Comparison of ENCODE assay signal across 8 cellular contexts in the genomic region with DNA sequence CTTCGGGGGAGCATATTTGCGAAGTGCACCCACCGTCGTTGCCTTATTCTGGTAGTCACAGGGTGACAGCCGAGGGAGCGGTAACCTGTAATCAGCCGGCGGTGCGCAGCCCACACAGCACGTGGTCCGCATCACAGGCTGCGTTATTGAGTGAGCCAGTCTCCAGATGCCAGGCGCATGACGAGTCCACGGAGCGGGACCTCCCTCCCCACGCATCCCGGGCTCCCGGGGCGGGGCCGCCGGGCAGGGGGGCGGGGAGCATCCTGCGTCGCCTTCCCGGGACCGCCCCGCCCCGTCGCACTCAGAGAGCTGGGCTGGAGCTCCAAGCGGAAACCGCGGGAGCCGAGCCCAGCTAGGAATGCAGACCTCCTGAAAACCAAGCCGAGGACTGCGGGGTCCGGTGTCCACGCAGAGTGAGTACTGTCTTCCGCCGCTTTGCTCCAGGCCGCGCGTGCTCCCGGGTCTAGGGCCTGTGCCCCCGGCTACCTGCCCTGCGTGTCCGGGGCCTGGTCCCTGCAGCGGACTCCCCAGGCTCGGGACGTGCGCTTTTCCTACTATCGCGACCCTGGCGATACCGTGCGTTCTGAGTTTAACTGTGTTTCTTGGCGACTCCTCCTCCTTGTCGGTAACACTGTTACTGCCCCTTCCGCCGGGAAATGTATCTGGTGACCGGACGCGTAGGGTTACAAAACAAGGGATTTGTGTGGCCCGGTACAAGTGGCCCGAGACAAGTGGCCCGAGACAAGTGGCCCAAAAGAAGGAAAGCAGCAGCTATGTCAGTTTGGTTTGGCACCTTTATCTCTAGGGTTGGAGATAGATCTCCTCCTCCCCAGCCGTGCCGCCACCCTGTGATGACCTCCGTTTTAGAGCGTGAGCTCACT. TPM values are rescaled to one million over a fixed set of nuclear protein-coding genes. Genes with fewer than 3 reads are reported as not detected.
A peak's percentile ranks its signal among the peaks of the same experiment; 100 is the strongest.
DNase-seq lines count a peak whose midpoint lies in the region; ATAC-seq and TF ChIP-seq lines count a peak whose summit lies in the region.

No MANE protein-coding gene starts in this region.

- peak; percentile 99 for DNase-seq in AG20443 (ENCODE audit: low spot score)
- no peak for DNase-seq in OCI-LY7 (ENCODE audit: low spot score)
- peak; percentile 68 for DNase-seq in activated T-helper 1 cell treated with Interleukin-2 at 50 U/mL for 16 hours (ENCODE audit: low read depth)
- DNase-seq in esophagus muscularis mucosa (ENCODE audit: extremely low spot score) = peak; percentile 98
- peak; percentile 87 for DNase-seq in stimulated activated CD8-positive, alpha-beta memory T cell treated with anti-CD3 and anti-CD28 coated beads, Interleukin-4, amount 100 ng/mL, for 48 hours

- H3K79me2 ChIP-seq in OCI-LY7 (ENCODE audit: insufficient read depth, low read depth, low read length) = no peaks in the 10 kb centered on the region

- H3K9me2 ChIP-seq in OCI-LY7 (ENCODE audit: insufficient read depth, low read length) = no peaks in the 10 kb centered on the region

- H3K36me3 ChIP-seq in OCI-LY7 (ENCODE audit: insufficient read depth, low read length) (no peaks in the 10 kb centered on the region), esophagus muscularis mucosa (peaks cover 0 to 9% (median 2%) of the 10 kb centered on the region in 4 donors), muscle layer of duodenum (ENCODE audit: control insufficient read depth in 1 of 2, insufficient read depth in 2 of 2, low read length in 2 of 2) (peaks cover 0 to 4% of the 10 kb centered on the region in 2 donors)

- peak; percentile 69 for ATAC-seq in HG03354 (IDR thresholded peaks at IDR 0.05; ENCODE audit: poor library complexity, severe bottlenecking, unreplicated experiment)

- TF ChIP-seq POLR2A in GM19099 (IDR thresholded peaks at IDR 0.05; ENCODE audit: extremely low read depth, insufficient read length, low read depth) (peak; percentile 28), esophagus muscularis mucosa (IDR thresholded peaks at IDR 0.05; ENCODE audit: low read depth) (peak; percentile 73)

- no peak overlapping the region; the same call in 1 of the 2 replicates for H2AFZ ChIP-seq in OCI-LY7 (ENCODE audit: low read length)

- peak overlapping the region; percentile 7; the same call in 1 of the 2 replicates for H3K4me2 ChIP-seq in OCI-LY7 (ENCODE audit: low read length)

- H3K27ac ChIP-seq in OCI-LY7 (ENCODE audit: low read depth, low read length, poor library complexity, severe bottlenecking) (no peak overlapping the region), esophagus muscularis mucosa (replicated peaks in 1 of 4) (peak overlapping the region; percentile 83 to 93 (median 92)), muscle layer of duodenum (ENCODE audit: low read length) (peak overlapping the region; percentile 96)

- WGBS in esophagus muscularis mucosa = 2% methylated on average over 34 of the region's 70 CpGs

- TF ChIP-seq CTCF in OCI-LY7 (conservative IDR thresholded peaks at IDR 0.05; ENCODE audit: low read length) = no peak
- TF ChIP-seq CTCF in esophagus muscularis mucosa (IDR thresholded peaks at IDR 0.05) = no peak

- H4K20me1 ChIP-seq in OCI-LY7 (ENCODE audit: insufficient read depth, low read length) = no peaks in the 10 kb centered on the region

- TF ChIP-seq EP300 in esophagus muscularis mucosa (IDR thresholded peaks at IDR 0.05) = no peak

- BruUV-seq in OCI-LY7 (replicated peaks; lab: Mats Ljungman, UMichigan) = no TSS peak

- H3K9me3 ChIP-seq in OCI-LY7 (ENCODE audit: low read length) = no peaks in the 10 kb centered on the region
- H3K9me3 ChIP-seq in esophagus muscularis mucosa = no peaks in the 10 kb centered on the region
- no peaks in the 10 kb centered on the region for H3K9me3 ChIP-seq in muscle layer of duodenum (ENCODE audit: control insufficient read depth in 1 of 2, low read length in 2 of 2)

- POLR2A ChIA-PET in OCI-LY7 (lab: Charles Lee) = interaction anchor here (1.4 kb wide), 1 partner anchor 28 kb away, joined by 6 read pairs; no protein-coding TSS in a partner anchor

- H3K4me1 ChIP-seq in OCI-LY7 (ENCODE audit: insufficient read depth, low read length, poor library complexity, severe bottlenecking) = peaks cover 14% of the 10 kb centered on the region
- H3K4me1 ChIP-seq in esophagus muscularis mucosa = peaks cover 30 to 56% (median 33%) of the 10 kb centered on the region in 4 donors
- H3K4me1 ChIP-seq in muscle layer of duodenum (ENCODE audit: control insufficient read depth in 1 of 2, insufficient read depth in 2 of 2, low read length in 2 of 2) = peaks cover 5 to 16% of the 10 kb centered on the region in 2 donors

- no peaks in the 10 kb centered on the region for H3K27me3 ChIP-seq in esophagus muscularis mucosa
- H3K27me3 ChIP-seq in muscle layer of duodenum (ENCODE audit: low read depth, low read length) = no peaks in the 10 kb centered on the region

- H3K4me3 ChIP-seq in OCI-LY7 (ENCODE audit: low read depth, low read length, poor library complexity, severe bottlenecking) = no peak overlapping the region
- H3K4me3 ChIP-seq in esophagus muscularis mucosa = peak overlapping the region; percentile 54 to 75 (median 66)
- peak overlapping the region; percentile 76 to 82 for H3K4me3 ChIP-seq in muscle layer of duodenum (ENCODE audit: low read depth in 1 of 2, low read length in 2 of 2)

- CTCF ChIA-PET in OCI-LY7 (lab: Charles Lee; ENCODE audit: unreplicated experiment) = interaction anchor here (1.1 kb wide), 1 partner anchor 11 kb away, joined by 3 read pairs; no protein-coding TSS in a partner anchor

- intact Hi-C loops in OCI-LY7 (cut with micrococcal nuclease; ENCODE audit: unreplicated experiment) (no loop called here), esophagus muscularis mucosa (cut with DNase I) (loop anchor here (2.0 kb wide), 1 partner anchor 40 kb away; a partner anchor contains a TSS)

RNA-seq across cellular contexts. Expression of a gene that starts 40.6 kb away (rescaled TPM):
- 36.6 and 40.5 TPM in 2 replicates for total RNA-seq in OCI-LY7 (2014; rRNA removed; shearing (Covaris generic))
- 90.1 and 99.3 TPM in 2 replicates for total RNA-seq in OCI-LY7 (2022)
- 100 to 1,000 TPM; 238 to 346 (median 296) TPM for total RNA-seq in esophagus muscularis mucosa
